In the genomic region with DNA sequence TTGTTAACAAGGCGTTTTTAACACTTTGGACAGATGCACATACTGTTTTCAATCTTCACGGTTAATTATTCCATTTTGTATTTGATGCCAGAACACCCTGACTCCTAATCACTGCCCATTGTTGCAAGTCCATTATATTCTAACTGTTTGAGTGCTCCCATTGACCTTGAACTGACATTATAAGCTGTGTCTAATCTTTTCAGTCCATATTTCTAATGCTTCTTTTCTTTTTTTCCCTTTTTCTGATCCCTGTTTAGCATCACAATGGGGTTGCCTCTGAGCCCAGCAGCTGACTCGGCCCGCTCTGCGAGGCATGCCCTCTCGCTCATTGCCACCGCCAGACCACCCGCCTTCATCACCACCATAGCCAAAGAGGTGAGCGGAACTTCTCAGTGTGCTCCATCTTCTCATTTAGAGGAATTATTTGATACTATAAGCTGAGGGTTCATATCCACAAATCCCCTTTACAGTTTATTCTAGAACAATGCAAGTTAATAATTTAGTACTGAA, we compare ENCODE assay signal across 19 cellular contexts.
"Had no signal": no experiment of that assay in that cellular context is flagged by ENCODE, and none has a peak within 500 bp of the region (broad histone marks: within the 10 kb centered on the region; RNA-seq: fewer than 3 reads in every experiment).

No MANE protein-coding gene starts in this region.

- H3K9me3 ChIP-seq: SJSA1 had no signal

- H3K4me3 ChIP-seq: SJSA1, SK-N-MC had no signal

- H3K27ac ChIP-seq: SJSA1, SK-N-MC had no signal

- H3K27me3 ChIP-seq: SJSA1 had no signal

- H3K36me3 ChIP-seq: SJSA1 had no signal

- DNase-seq: KBM-7, MV-4-11, NCI-H1048, NCI-H1105, NCI-H1436 treated with DMSO at 0.1 percent for 48 hours, NCI-H1694, NCI-H187 treated with DMSO at 0.1 percent for 48 hours, NCI-H2029 treated with DMSO at 0.1 percent for 48 hours, NCI-H2171 treated with DMSO at 0.1 percent for 48 hours, NCI-H345, NCI-H446 treated with DMSO at 0.1 percent for 48 hours, NCI-H510A treated with DMSO at 0.1 percent for 48 hours, NCI-H526, NCI-H774, Right ventricle myocardium superior, RPMI8226, SIG-M5 had no signal

- H3K4me1 ChIP-seq: SJSA1 had no signal
